In genomic region chr15:67579967-67580366, GRCh38 we compare ENCODE assay signal across 23 cellular contexts.
"Had no signal": no experiment of that assay in that cellular context is flagged by ENCODE, and none has a peak within 500 bp of the region (broad histone marks: within the 10 kb centered on the region; RNA-seq: fewer than 3 reads in every experiment).

No MANE protein-coding gene starts in this region.

- H3K27ac ChIP-seq: dorsolateral prefrontal cortex, esophagus muscularis mucosa, foreskin keratinocyte, gastroesophageal sphincter, heart left ventricle, hepatocyte, left lung, lower lobe of right lung had no signal

- DNase-seq: dermis blood vessel endothelial cell; dorsolateral prefrontal cortex; effector CD4-positive, alpha-beta T cell; effector memory CD4-positive, alpha-beta T cell; foreskin keratinocyte; heart left ventricle; hypothalamus; left cardiac atrium; left lung; left ventricle myocardium superior; lower lobe of right lung; mesenchymal stem cell; mucosa of descending colon; naive B cell; naive thymus-derived CD8-positive, alpha-beta T cell had no signal

- H3K4me3 Mint-ChIP-seq: mesothelial cell of epicardium; naive B cell; naive thymus-derived CD8-positive, alpha-beta T cell had no signal

- H3K36me3 ChIP-seq: lower lobe of right lung had no signal

- H3K4me1 Mint-ChIP-seq: mesothelial cell of epicardium, naive B cell had no signal

- H3K9me3 Mint-ChIP-seq: mesothelial cell of epicardium; naive B cell; naive thymus-derived CD8-positive, alpha-beta T cell had no signal

- H3K4me3 ChIP-seq: dorsolateral prefrontal cortex, esophagus muscularis mucosa, gastroesophageal sphincter, heart left ventricle, hepatocyte, left lung, lower lobe of right lung, mucosa of descending colon had no signal

- H3K27ac Mint-ChIP-seq: mesothelial cell of epicardium; naive B cell; naive thymus-derived CD8-positive, alpha-beta T cell had no signal

- FAIRE-seq: endothelial cell of umbilical vein, frontal cortex, islet of Langerhans, keratinocyte had no signal

- ATAC-seq: foreskin keratinocyte; gastroesophageal sphincter; heart left ventricle; left cardiac atrium; left lung; left ventricle myocardium superior; lower lobe of right lung; mucosa of descending colon; naive thymus-derived CD8-positive, alpha-beta T cell had no signal

- H3K9me3 ChIP-seq: esophagus muscularis mucosa, gastroesophageal sphincter, heart left ventricle, left lung, lower lobe of right lung, mucosa of descending colon had no signal

- H3K27me3 ChIP-seq: dorsolateral prefrontal cortex, esophagus muscularis mucosa, foreskin keratinocyte, gastroesophageal sphincter, heart left ventricle, hepatocyte, left lung had no signal

- H3K27me3 Mint-ChIP-seq: naive B cell; naive thymus-derived CD8-positive, alpha-beta T cell had no signal

- H3K4me1 ChIP-seq: foreskin keratinocyte, gastroesophageal sphincter, lower lobe of right lung had no signal

- H3K4me2 ChIP-seq: hepatocyte had no signal

- H3K79me2 ChIP-seq: hepatocyte had no signal

- H2AFZ ChIP-seq: hepatocyte had no signal
